ENCODE assay signal across 8 cellular contexts in genomic region chr17:35063514-35064223, GRCh38.
DNase-seq lines count a peak whose midpoint lies in the region; ATAC-seq and TF ChIP-seq lines count a peak whose summit lies in the region.

RFFL (minus strand) TSS chr17:35063707; CDS start chr17:35026553, 37,154 bp downstream.

- peak; percentile 27 to 57 for DNase-seq in NCI-H187 (lab: John Stamatoyannopoulos, UW)
- DNase-seq in NCI-H187 treated with DMSO at 0.1 percent for 48 hours (lab: John Stamatoyannopoulos, UW): no peak
- DNase-seq in NCI-H2107 treated with DMSO at 0.1 percent for 48 hours (lab: John Stamatoyannopoulos, UW; ENCODE audit: unreplicated experiment): peak; percentile 92
- peak; percentile 96 to 99 for DNase-seq in cardiac fibroblast (ENCODE audit: low read depth in 2 of 2)
- peak; percentile 100 for DNase-seq in iris pigment epithelial cell (ENCODE audit: low read depth)
- peak; percentile 74 to 79 for DNase-seq in stimulated activated CD4-positive, alpha-beta T cell treated with anti-CD3 and anti-CD28 coated beads, Interleukin-12 subunit alpha, Interleukin-12 subunit beta, amount 100 ng/mL, for 24 hours (ENCODE audit: low read depth in 2 of 2)

- ATAC-seq in HG02973 (IDR thresholded peaks at IDR 0.05; ENCODE audit: unreplicated experiment): peak; percentile 83

- H3K4me3 ChIP-seq in WI38 (ENCODE audit: low read depth, low read length): peak within 1 kb of the TSS; percentile 16
- H3K4me3 ChIP-seq in cardiac fibroblast (replicated peaks in 1 of 2; ENCODE audit: low read depth in 2 of 2, low read length in 2 of 2): peak within 1 kb of the TSS in 1 of 2 donors; percentile 22

- TF ChIP-seq CTCF in WI38 (IDR thresholded peaks at IDR 0.05; ENCODE audit: low read depth, low read length) (no peak), cardiac fibroblast (IDR thresholded peaks at IDR 0.05; ENCODE audit: low read depth, low read length) (no peak)
